Comparison of ENCODE assay signal across 20 cellular contexts in genomic region chr14:22113401-22113800, GRCh38.
DNase-seq lines count a peak whose midpoint lies in the region; ATAC-seq and TF ChIP-seq lines count a peak whose summit lies in the region.
"Had no signal": no experiment of that assay in that cellular context is flagged by ENCODE, and none has a peak within 500 bp of the region (broad histone marks: within the 10 kb centered on the region; RNA-seq: fewer than 3 reads in every experiment).

No MANE protein-coding gene starts in this region.

- no peaks in the 10 kb centered on the region for H4K20me1 ChIP-seq in GM23338 (replicated peaks; ENCODE audit: insufficient read depth)

- H3K27ac Mint-ChIP-seq in activated naive CD4-positive, alpha-beta T cell treated with anti-CD3 and anti-CD28 coated beads for 36 hours = peak overlapping the region; percentile 87
- H3K27ac Mint-ChIP-seq in GM23338 = no peak overlapping the region
- peak overlapping the region; percentile 78 for H3K27ac Mint-ChIP-seq in activated CD4-positive, alpha-beta memory T cell treated with anti-CD3 and anti-CD28 coated beads for 36 hours
- no peak overlapping the region for H3K27ac Mint-ChIP-seq in endodermal cell
- H3K27ac Mint-ChIP-seq: brain; natural killer cell treated with Interleukin-12 subunit alpha and Interleukin-12 subunit beta and Interleukin-15 and Interleukin-18, amount 100 ng/mL, for 72 hours; stimulated activated naive B cell treated with anti-CD40 and anti-IgM and Interleukin-4, amounts not matched to agents 10 μg/mL and 1 μg/mL and 100 μg/mL, for 72 hours had no signal

- H3K4me2 ChIP-seq in GM23338 = no peak overlapping the region

- H3F3A ChIP-seq in GM23338 (replicated peaks; ENCODE audit: low read depth) = no peaks in the 10 kb centered on the region

- no peaks in the 10 kb centered on the region for H3K9me3 ChIP-seq in endodermal cell (ENCODE audit: control insufficient read depth, low read length)
- no peaks in the 10 kb centered on the region for H3K9me3 ChIP-seq in esophagus muscularis mucosa
- H3K9me3 ChIP-seq: pancreas, transverse colon had no signal

- H3K9me2 ChIP-seq in GM23338 (ENCODE audit: insufficient read depth) = no peaks in the 10 kb centered on the region

- H3K27me3 ChIP-seq in GM23338 (ENCODE audit: insufficient read depth) (no peaks in the 10 kb centered on the region), endodermal cell (ENCODE audit: control insufficient read depth, insufficient read depth, low read length, poor library complexity, severe bottlenecking) (peaks cover 4% of the 10 kb centered on the region), esophagus muscularis mucosa (peaks cover 0 to 8% (median 0%) of the 10 kb centered on the region in 4 donors)
- H3K27me3 ChIP-seq: transverse colon had no signal

- TF ChIP-seq POLR2A in esophagus muscularis mucosa (IDR thresholded peaks at IDR 0.05; ENCODE audit: low read depth) = no peak

- H3K27me3 Mint-ChIP-seq in activated naive CD4-positive, alpha-beta T cell treated with anti-CD3 and anti-CD28 coated beads for 36 hours (ENCODE audit: low read depth) = no peaks in the 10 kb centered on the region
- H3K27me3 Mint-ChIP-seq in GM23338 (ENCODE audit: insufficient read depth, low read depth, poor library complexity) (no peaks in the 10 kb centered on the region), endodermal cell (ENCODE audit: insufficient read depth) (peaks cover 11% of the 10 kb centered on the region)
- no peaks in the 10 kb centered on the region for H3K27me3 Mint-ChIP-seq in activated CD4-positive, alpha-beta memory T cell treated with anti-CD3 and anti-CD28 coated beads for 36 hours

- H3K27ac ChIP-seq in GM23338 (ENCODE audit: low read depth) (no peak overlapping the region), endodermal cell (ENCODE audit: low read depth, low read length) (no peak overlapping the region), esophagus muscularis mucosa (replicated peaks in 1 of 4) (no peak overlapping the region)
- H3K27ac ChIP-seq: GM23248, HL-60, pancreas, transverse colon had no signal

- no peaks in the 10 kb centered on the region for H3K9me3 Mint-ChIP-seq in activated naive CD4-positive, alpha-beta T cell treated with anti-CD3 and anti-CD28 coated beads for 36 hours
- no peaks in the 10 kb centered on the region for H3K9me3 Mint-ChIP-seq in GM23338
- H3K9me3 Mint-ChIP-seq in activated CD4-positive, alpha-beta memory T cell treated with anti-CD3 and anti-CD28 coated beads for 36 hours = no peaks in the 10 kb centered on the region
- no peaks in the 10 kb centered on the region for H3K9me3 Mint-ChIP-seq in endodermal cell
- H3K9me3 Mint-ChIP-seq: brain; natural killer cell treated with Interleukin-12 subunit alpha and Interleukin-12 subunit beta and Interleukin-15 and Interleukin-18, amount 100 ng/mL, for 72 hours had no signal

- no peak for TF ChIP-seq EP300 in esophagus muscularis mucosa (IDR thresholded peaks at IDR 0.05)

- H3K9ac ChIP-seq in endodermal cell (ENCODE audit: extremely low read depth, low read length, poor library complexity, severe bottlenecking) = no peak overlapping the region
- H3K9ac ChIP-seq: GM23248 had no signal

- 93 to 98% methylated on average over 10 to 13 of the region's 13 CpGs for WGBS in endodermal cell (ENCODE audit: insufficient coverage in 1 of 2, insufficient read length in 1 of 2), 2 experiments
- WGBS in esophagus muscularis mucosa = 90% methylated on average over 13 of the region's 13 CpGs

- H3K79me2 ChIP-seq in GM23338 (replicated peaks; ENCODE audit: insufficient read depth) = no peaks in the 10 kb centered on the region

- peak overlapping the region; percentile 63 for H3K4me3 Mint-ChIP-seq in activated naive CD4-positive, alpha-beta T cell treated with anti-CD3 and anti-CD28 coated beads for 36 hours
- no peak overlapping the region for H3K4me3 Mint-ChIP-seq in GM23338
- H3K4me3 Mint-ChIP-seq in activated CD4-positive, alpha-beta memory T cell treated with anti-CD3 and anti-CD28 coated beads for 36 hours = peak overlapping the region; percentile 57
- no peak overlapping the region for H3K4me3 Mint-ChIP-seq in endodermal cell
- H3K4me3 Mint-ChIP-seq: brain; natural killer cell treated with Interleukin-12 subunit alpha and Interleukin-12 subunit beta and Interleukin-15 and Interleukin-18, amount 100 ng/mL, for 72 hours; stimulated activated naive B cell treated with anti-CD40 and anti-IgM and Interleukin-4, amounts not matched to agents 10 μg/mL and 1 μg/mL and 100 μg/mL, for 72 hours had no signal

- POLR2A ChIA-PET in activated CD4-positive, alpha-beta memory T cell treated with anti-CD3 and anti-CD28 coated beads for 36 hours (lab: Charles Lee) = interaction anchor here (0.7 to 1.6 kb wide), 4 partner anchors 418 to 457 kb away, joined by 3 to 5 read pairs (median 4); no protein-coding TSS in a partner anchor

- DNase-seq in activated naive CD4-positive, alpha-beta T cell treated with anti-CD3 and anti-CD28 coated beads for 36 hours = no peak
- no peak for DNase-seq in activated naive CD4-positive, alpha-beta T cell treated with Interleukin-2 at 50 U/mL for 16 hours
- DNase-seq in GM23338 (ENCODE audit: low spot score) (peak; percentile 61), endodermal cell (peak; percentile 59), esophagus muscularis mucosa (ENCODE audit: extremely low spot score) (no peak)
- DNase-seq in activated CD4-positive, alpha-beta memory T cell treated with anti-CD3 and anti-CD28 coated beads for 36 hours = no peak
- DNase-seq: activated CD8-positive, alpha-beta memory T cell treated with anti-CD3 and anti-CD28 coated beads for 24 hours; DMS79; GM23248; left colon; NCI-H1417 treated with DMSO at 0.1 percent for 48 hours; NCI-H524; pancreas; right cardiac atrium; stimulated activated naive B cell treated with anti-CD40 and anti-IgM and Interleukin-4, amounts not matched to agents 10 μg/mL and 1 μg/mL and 100 μg/mL, for 72 hours; transverse colon had no signal

- no peak for TF ChIP-seq CTCF in GM23338 (conservative IDR thresholded peaks at IDR 0.05; ENCODE audit: low read depth in 2 of 2)
- TF ChIP-seq CTCF in endodermal cell (conservative IDR thresholded peaks at IDR 0.05) = no peak
- TF ChIP-seq CTCF in esophagus muscularis mucosa (IDR thresholded peaks at IDR 0.05) = no peak

- no peaks in the 10 kb centered on the region for H3K4me1 ChIP-seq in GM23338 (ENCODE audit: insufficient read depth)
- no peaks in the 10 kb centered on the region for H3K4me1 ChIP-seq in endodermal cell (ENCODE audit: control insufficient read depth, insufficient read depth, low read length)
- H3K4me1 ChIP-seq in esophagus muscularis mucosa = no peaks in the 10 kb centered on the region
- H3K4me1 ChIP-seq: pancreas had no signal

- H3K4me3 ChIP-seq in GM23338 = no peak overlapping the region
- H3K4me3 ChIP-seq in endodermal cell (ENCODE audit: low read length) = no peak overlapping the region
- no peak overlapping the region for H3K4me3 ChIP-seq in esophagus muscularis mucosa
- H3K4me3 ChIP-seq: GM23248, pancreas, transverse colon had no signal

- H3K36me3 Mint-ChIP-seq in activated naive CD4-positive, alpha-beta T cell treated with anti-CD3 and anti-CD28 coated beads for 36 hours (ENCODE audit: low read depth) = no peaks in the 10 kb centered on the region
- no peaks in the 10 kb centered on the region for H3K36me3 Mint-ChIP-seq in GM23338 (ENCODE audit: low read depth)
- H3K36me3 Mint-ChIP-seq in activated CD4-positive, alpha-beta memory T cell treated with anti-CD3 and anti-CD28 coated beads for 36 hours = no peaks in the 10 kb centered on the region
- H3K36me3 Mint-ChIP-seq in endodermal cell (ENCODE audit: low read depth) = no peaks in the 10 kb centered on the region
- H3K36me3 Mint-ChIP-seq: brain; natural killer cell treated with Interleukin-12 subunit alpha and Interleukin-12 subunit beta and Interleukin-15 and Interleukin-18, amount 100 ng/mL, for 72 hours; stimulated activated naive B cell treated with anti-CD40 and anti-IgM and Interleukin-4, amounts not matched to agents 10 μg/mL and 1 μg/mL and 100 μg/mL, for 72 hours had no signal

- H2AFZ ChIP-seq in GM23338 = peak overlapping the region; percentile 86
- H2AFZ ChIP-seq: GM23248 had no signal

- H3K4me1 Mint-ChIP-seq in activated naive CD4-positive, alpha-beta T cell treated with anti-CD3 and anti-CD28 coated beads for 36 hours (ENCODE audit: low read depth) = peaks cover 11% of the 10 kb centered on the region
- H3K4me1 Mint-ChIP-seq in GM23338 (peaks cover 8% of the 10 kb centered on the region; the same call in 2 of the 3 replicates), endodermal cell (no peaks in the 10 kb centered on the region)
- H3K4me1 Mint-ChIP-seq in activated CD4-positive, alpha-beta memory T cell treated with anti-CD3 and anti-CD28 coated beads for 36 hours (ENCODE audit: low read depth) = no peaks in the 10 kb centered on the region
- H3K4me1 Mint-ChIP-seq: brain; stimulated activated naive B cell treated with anti-CD40 and anti-IgM and Interleukin-4, amounts not matched to agents 10 μg/mL and 1 μg/mL and 100 μg/mL, for 72 hours had no signal

- CTCF ChIA-PET in activated naive CD4-positive, alpha-beta T cell treated with anti-CD3 and anti-CD28 coated beads for 36 hours (lab: Charles Lee) = interaction anchor here (0.9 to 1.3 kb wide), 2 partner anchors 18 to 67 kb away, joined by 3 to 4 read pairs; no protein-coding TSS in a partner anchor
- CTCF ChIA-PET in activated CD4-positive, alpha-beta memory T cell treated with anti-CD3 and anti-CD28 coated beads for 36 hours (lab: Charles Lee) = interaction anchor here (3.6 kb wide), 1 partner anchor 457 kb away, joined by 19 read pairs; no protein-coding TSS in a partner anchor

- ATAC-seq in GM23338 (peak; percentile 78), GM18498 (IDR thresholded peaks at IDR 0.05; ENCODE audit: unreplicated experiment) (no peak)
- ATAC-seq: left colon; natural killer cell treated with Interleukin-12 subunit alpha and Interleukin-12 subunit beta and Interleukin-15 and Interleukin-18, amount 100 ng/mL, for 72 hours; pancreas; right cardiac atrium; stimulated activated naive B cell treated with anti-CD40 and anti-IgM and Interleukin-4, amounts not matched to agents 10 μg/mL and 1 μg/mL and 100 μg/mL, for 72 hours had no signal

- intact Hi-C loops in activated naive CD4-positive, alpha-beta T cell treated with anti-CD3 and anti-CD28 coated beads for 36 hours (cut with micrococcal nuclease) = loop anchor here (2.0 kb wide), 1 partner anchor 443 kb away; no protein-coding TSS in a partner anchor
- intact Hi-C loops in activated CD4-positive, alpha-beta memory T cell treated with anti-CD3 and anti-CD28 coated beads for 36 hours (cut with micrococcal nuclease) = no loop called here
- intact Hi-C loops in esophagus muscularis mucosa (cut with DNase I) = no loop called here

- no peaks in the 10 kb centered on the region for H3K36me3 ChIP-seq in GM23338 (ENCODE audit: insufficient read depth)
- H3K36me3 ChIP-seq in endodermal cell (ENCODE audit: control insufficient read depth, insufficient read depth, low read length) = no peaks in the 10 kb centered on the region
- H3K36me3 ChIP-seq in esophagus muscularis mucosa = no peaks in the 10 kb centered on the region
- H3K36me3 ChIP-seq: pancreas, transverse colon had no signal

TF ChIP-seq in GM23338, 12 proteins besides CTCF, POLR2A, EP300 and RAD21:
- TF ChIP-seq ZNF331 (CRISPR knock-in tag; IDR thresholded peaks at IDR 0.05; ENCODE audit: low read depth) (no peak), EZH2phosphoT487 (IDR thresholded peaks at IDR 0.05; ENCODE audit: unreplicated experiment) (no peak)

Comparison
In these comparisons a context has a peak if more than half of its experiments do, and no peak if none do; other contexts are left out.
1. DNase-seq: peak in GM23338 (single experiment) and endodermal cell (single experiment); none in activated naive CD4-positive, alpha-beta T cell treated with anti-CD3 and anti-CD28 coated beads for 36 hours (single experiment), activated naive CD4-positive, alpha-beta T cell treated with Interleukin-2 at 50 U/mL for 16 hours (single experiment), activated CD4-positive, alpha-beta memory T cell treated with anti-CD3 and anti-CD28 coated beads for 36 hours (single experiment) and esophagus muscularis mucosa (single experiment).
2. H3K27ac Mint-ChIP-seq: peak in activated naive CD4-positive, alpha-beta T cell treated with anti-CD3 and anti-CD28 coated beads for 36 hours (single experiment) and activated CD4-positive, alpha-beta memory T cell treated with anti-CD3 and anti-CD28 coated beads for 36 hours (single experiment); none in GM23338 (single experiment) and endodermal cell (single experiment).
3. H3K4me3 Mint-ChIP-seq: peak in activated naive CD4-positive, alpha-beta T cell treated with anti-CD3 and anti-CD28 coated beads for 36 hours (single experiment) and activated CD4-positive, alpha-beta memory T cell treated with anti-CD3 and anti-CD28 coated beads for 36 hours (single experiment); none in GM23338 (single experiment) and endodermal cell (single experiment).